In genomic region chr10:92847185-92847864, GRCh38 we compare ENCODE assay signal across 8 cellular contexts. TPM values are rescaled to one million over a fixed set of nuclear protein-coding genes. Genes with fewer than 3 reads are reported as not detected.
A peak's percentile ranks its signal among the peaks of the same experiment; 100 is the strongest.
DNase-seq lines count a peak whose midpoint lies in the region; ATAC-seq and TF ChIP-seq lines count a peak whose summit lies in the region.

No MANE protein-coding gene starts in this region.

- H3K9me3 Mint-ChIP-seq in activated CD8-positive, alpha-beta T cell treated with anti-CD3 and anti-CD28 coated beads, Interleukin-2, amount 10 ng/mL, durations not matched to agents 7 days and 5 days (ENCODE audit: insufficient read depth): peaks cover 3% of the 10 kb centered on the region

- H3K4me1 ChIP-seq in liver (ENCODE audit: control insufficient read depth in 4 of 4, insufficient read depth in 4 of 4, low read length in 3 of 4): peaks cover 0 to 18% (median 15%) of the 10 kb centered on the region in 4 donors

- H3K4me3 ChIP-seq in liver (ENCODE audit: low read depth in 1 of 3, low read length in 3 of 3): no peak overlapping the region

- H3K4me1 Mint-ChIP-seq in activated CD8-positive, alpha-beta T cell treated with anti-CD3 and anti-CD28 coated beads, Interleukin-2, amount 10 ng/mL, durations not matched to agents 7 days and 5 days (ENCODE audit: low read depth): peaks cover 30% of the 10 kb centered on the region

- no peak for TF ChIP-seq RAD21 in liver (IDR thresholded peaks at IDR 0.05)

- H3K4me3 Mint-ChIP-seq in activated CD8-positive, alpha-beta T cell treated with anti-CD3 and anti-CD28 coated beads, Interleukin-2, amount 10 ng/mL, durations not matched to agents 7 days and 5 days: peak overlapping the region; percentile 81

- H3K36me3 Mint-ChIP-seq in activated CD8-positive, alpha-beta T cell treated with anti-CD3 and anti-CD28 coated beads, Interleukin-2, amount 10 ng/mL, durations not matched to agents 7 days and 5 days (ENCODE audit: low read depth): peaks cover 3% of the 10 kb centered on the region

- POLR2A ChIA-PET in activated CD8-positive, alpha-beta T cell treated with anti-CD3 and anti-CD28 coated beads, Interleukin-2, amount 10 ng/mL, durations not matched to agents 7 days and 5 days (lab: Charles Lee): interaction anchor here (0.9 to 2.1 kb wide), 3 partner anchors 10 to 14 kb away, joined by 3 to 14 read pairs (median 5); no protein-coding TSS in a partner anchor

- ATAC-seq in activated CD8-positive, alpha-beta T cell treated with anti-CD3 and anti-CD28 coated beads, Interleukin-2, amount 10 ng/mL, durations not matched to agents 7 days and 5 days: no peak
- no peak for ATAC-seq in GM18861 (IDR thresholded peaks at IDR 0.05; ENCODE audit: unreplicated experiment)
- ATAC-seq in HG03175 (IDR thresholded peaks at IDR 0.05; ENCODE audit: unreplicated experiment): no peak
- ATAC-seq in GM19023 (IDR thresholded peaks at IDR 0.05; ENCODE audit: unreplicated experiment): no peak

- CTCF ChIA-PET in activated CD8-positive, alpha-beta T cell treated with anti-CD3 and anti-CD28 coated beads, Interleukin-2, amount 10 ng/mL, durations not matched to agents 7 days and 5 days (lab: Charles Lee): interaction anchor here (1.3 to 5.0 kb wide), 6 partner anchors 9 to 40 kb away, joined by 3 to 58 read pairs (median 4); no protein-coding TSS in a partner anchor

- H3K9ac ChIP-seq in liver (ENCODE audit: low read depth in 1 of 2, low read length in 2 of 2): no peak overlapping the region

- DNase-seq in CD1c-positive myeloid dendritic cell (ENCODE audit: extremely low spot score) (peak; percentile 59), HuH-7.5 (ENCODE audit: low spot score) (peak; percentile 23), NCI-H446 treated with DMSO at 0.1 percent for 48 hours (lab: John Stamatoyannopoulos, UW) (no peak)
- no peak for DNase-seq in activated CD8-positive, alpha-beta T cell treated with anti-CD3 and anti-CD28 coated beads, Interleukin-2, amount 10 ng/mL, durations not matched to agents 7 days and 5 days

- no peak for TF ChIP-seq CTCF in liver (IDR thresholded peaks at IDR 0.05; ENCODE audit: low read depth, low read length, missing input control)

- no peaks in the 10 kb centered on the region for H3K9me3 ChIP-seq in liver (ENCODE audit: control insufficient read depth in 4 of 4, low read length in 3 of 4)

- 49% methylated on average over 4 of the region's 4 CpGs for WGBS in liver

- no peaks in the 10 kb centered on the region for H3K27me3 ChIP-seq in liver (ENCODE audit: control insufficient read depth in 4 of 4, insufficient read depth in 4 of 4, low read length in 3 of 4)

- H3K27me3 Mint-ChIP-seq in activated CD8-positive, alpha-beta T cell treated with anti-CD3 and anti-CD28 coated beads, Interleukin-2, amount 10 ng/mL, durations not matched to agents 7 days and 5 days (ENCODE audit: low read depth): no peaks in the 10 kb centered on the region

- H3K27ac Mint-ChIP-seq in activated CD8-positive, alpha-beta T cell treated with anti-CD3 and anti-CD28 coated beads, Interleukin-2, amount 10 ng/mL, durations not matched to agents 7 days and 5 days: peak overlapping the region; percentile 78

- no peak overlapping the region for H3K27ac ChIP-seq in liver (ENCODE audit: low read depth in 1 of 2, low read length in 2 of 2)

- H3K36me3 ChIP-seq in liver (ENCODE audit: control insufficient read depth in 4 of 4, insufficient read depth in 3 of 4, low read depth in 1 of 4, low read length in 3 of 4): no peaks in the 10 kb centered on the region

TF ChIP-seq in liver, 16 proteins besides CTCF, POLR2A, EP300 and RAD21:
- TF ChIP-seq ATF3 (IDR thresholded peaks at IDR 0.05) (no peak), SP1 (IDR thresholded peaks at IDR 0.05) (peak; percentile 6), HNF4A (conservative IDR thresholded peaks at IDR 0.05) (peak; percentile 47 to 60), FOXA1 (IDR thresholded peaks at IDR 0.05) (no peak), NR2F2 (IDR thresholded peaks at IDR 0.05) (no peak), TAF1 (conservative IDR thresholded peaks at IDR 0.05) (no peak), JUND (IDR thresholded peaks at IDR 0.05) (no peak), YY1 (IDR thresholded peaks at IDR 0.05) (no peak), RXRA (IDR thresholded peaks at IDR 0.05) (peak; percentile 59 to 82), GABPA (IDR thresholded peaks at IDR 0.05 in 1 of 2, conservative IDR thresholded peaks at IDR 0.05 in 1 of 2) (no peak), ZBTB33 (IDR thresholded peaks at IDR 0.05) (no peak), FOXA2 (IDR thresholded peaks at IDR 0.05) (no peak), HNF4G (IDR thresholded peaks at IDR 0.05) (no peak), EGR1 (IDR thresholded peaks at IDR 0.05; ENCODE audit: low read depth in 2 of 2) (no peak)
- TF ChIP-seq, protein P1, sequence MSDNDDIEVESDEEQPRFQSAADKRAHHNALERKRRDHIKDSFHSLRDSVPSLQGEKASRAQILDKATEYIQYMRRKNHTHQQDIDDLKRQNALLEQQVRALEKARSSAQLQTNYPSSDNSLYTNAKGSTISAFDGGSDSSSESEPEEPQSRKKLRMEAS (IDR thresholded peaks at IDR 0.05): no peak
- TF ChIP-seq, protein P2, sequence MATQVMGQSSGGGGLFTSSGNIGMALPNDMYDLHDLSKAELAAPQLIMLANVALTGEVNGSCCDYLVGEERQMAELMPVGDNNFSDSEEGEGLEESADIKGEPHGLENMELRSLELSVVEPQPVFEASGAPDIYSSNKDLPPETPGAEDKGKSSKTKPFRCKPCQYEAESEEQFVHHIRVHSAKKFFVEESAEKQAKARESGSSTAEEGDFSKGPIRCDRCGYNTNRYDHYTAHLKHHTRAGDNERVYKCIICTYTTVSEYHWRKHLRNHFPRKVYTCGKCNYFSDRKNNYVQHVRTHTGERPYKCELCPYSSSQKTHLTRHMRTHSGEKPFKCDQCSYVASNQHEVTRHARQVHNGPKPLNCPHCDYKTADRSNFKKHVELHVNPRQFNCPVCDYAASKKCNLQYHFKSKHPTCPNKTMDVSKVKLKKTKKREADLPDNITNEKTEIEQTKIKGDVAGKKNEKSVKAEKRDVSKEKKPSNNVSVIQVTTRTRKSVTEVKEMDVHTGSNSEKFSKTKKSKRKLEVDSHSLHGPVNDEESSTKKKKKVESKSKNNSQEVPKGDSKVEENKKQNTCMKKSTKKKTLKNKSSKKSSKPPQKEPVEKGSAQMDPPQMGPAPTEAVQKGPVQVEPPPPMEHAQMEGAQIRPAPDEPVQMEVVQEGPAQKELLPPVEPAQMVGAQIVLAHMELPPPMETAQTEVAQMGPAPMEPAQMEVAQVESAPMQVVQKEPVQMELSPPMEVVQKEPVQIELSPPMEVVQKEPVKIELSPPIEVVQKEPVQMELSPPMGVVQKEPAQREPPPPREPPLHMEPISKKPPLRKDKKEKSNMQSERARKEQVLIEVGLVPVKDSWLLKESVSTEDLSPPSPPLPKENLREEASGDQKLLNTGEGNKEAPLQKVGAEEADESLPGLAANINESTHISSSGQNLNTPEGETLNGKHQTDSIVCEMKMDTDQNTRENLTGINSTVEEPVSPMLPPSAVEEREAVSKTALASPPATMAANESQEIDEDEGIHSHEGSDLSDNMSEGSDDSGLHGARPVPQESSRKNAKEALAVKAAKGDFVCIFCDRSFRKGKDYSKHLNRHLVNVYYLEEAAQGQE (IDR thresholded peaks at IDR 0.05): no peak
TF ChIP-seq in liver: peak in this region for 3.

RNA-seq across cellular contexts. Expression of gene EXOC6, which starts 1.0 kb away (rescaled TPM):
- total RNA-seq in activated CD8-positive, alpha-beta T cell treated with anti-CD3 and anti-CD28 coated beads, Interleukin-2, amount 10 ng/mL, durations not matched to agents 7 days and 5 days: 10 to 100 TPM; 11.7 to 12.5 TPM
- 10 to 100 TPM; 10.2 to 35.4 TPM for total RNA-seq in liver
- polyA plus RNA-seq in liver: 1 to 10 TPM; 6.5 to 6.7 TPM

Comparison
In these comparisons a context has a peak if more than half of its experiments do, and no peak if none do; other contexts are left out.
1. DNase-seq: peak in CD1c-positive myeloid dendritic cell (single experiment) and HuH-7.5 (single experiment); none in activated CD8-positive, alpha-beta T cell treated with anti-CD3 and anti-CD28 coated beads, Interleukin-2, amount 10 ng/mL, durations not matched to agents 7 days and 5 days (single experiment) and NCI-H446 treated with DMSO at 0.1 percent for 48 hours (single experiment).